In the genomic region with DNA sequence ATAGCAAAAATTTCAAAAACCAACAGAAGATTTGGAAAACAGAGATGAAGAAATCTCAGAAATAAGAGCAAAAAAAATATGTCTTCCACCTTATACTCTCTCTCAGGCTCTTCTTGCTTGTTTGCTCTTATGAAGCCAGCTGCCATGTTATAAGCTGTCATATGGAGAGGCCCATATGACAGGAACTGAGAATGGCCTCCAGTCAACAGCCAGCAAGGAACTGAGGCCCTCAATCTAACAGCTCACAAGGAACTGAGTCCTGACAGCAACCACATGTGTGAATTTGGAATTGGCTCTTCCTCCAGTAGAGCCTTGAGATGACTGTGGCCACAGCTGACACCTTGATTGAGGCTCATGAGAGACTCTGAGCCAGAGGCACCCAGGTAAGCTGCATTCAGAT, we compare ENCODE assay signal across 20 cellular contexts.
"Had no signal": no experiment of that assay in that cellular context is flagged by ENCODE, and none has a peak within 500 bp of the region (broad histone marks: within the 10 kb centered on the region; RNA-seq: fewer than 3 reads in every experiment).

No MANE protein-coding gene starts in this region.

- H3K27ac Mint-ChIP-seq: activated naive CD8-positive, alpha-beta T cell treated with anti-CD3 and anti-CD28 coated beads, Interleukin-2, amount 10 ng/mL, durations not matched to agents 7 days and 5 days; naive B cell; neural progenitor cell had no signal

- ATAC-seq: left lung; psoas muscle; right cardiac atrium; stimulated activated naive CD8-positive, alpha-beta T cell treated with anti-CD3 and anti-CD28 coated beads, Interleukin-15, Interleukin-2, amounts not matched to agents 100 U/mL and 50 U/mL, for 24 hours had no signal

- H3K4me3 ChIP-seq: dorsolateral prefrontal cortex, left lung, neural progenitor cell, psoas muscle, tibial nerve, uterus had no signal

- H3K27ac ChIP-seq: dorsolateral prefrontal cortex, left lung, neural progenitor cell, psoas muscle, tibial nerve, uterus had no signal

- H3K27me3 ChIP-seq: left lung, neural progenitor cell, tibial nerve, uterus had no signal

- H3K4me3 Mint-ChIP-seq: activated CD4-positive, alpha-beta memory T cell treated with anti-CD3 and anti-CD28 coated beads for 36 hours; activated naive CD8-positive, alpha-beta T cell treated with anti-CD3 and anti-CD28 coated beads, Interleukin-2, amount 10 ng/mL, durations not matched to agents 7 days and 5 days; naive B cell; neural progenitor cell had no signal

- H3K4me1 ChIP-seq: left lung, neural progenitor cell, psoas muscle, tibial nerve, uterus had no signal

- H3K4me1 Mint-ChIP-seq: activated naive CD8-positive, alpha-beta T cell treated with anti-CD3 and anti-CD28 coated beads, Interleukin-2, amount 10 ng/mL, durations not matched to agents 7 days and 5 days; naive B cell; neural progenitor cell had no signal

- H3K36me3 Mint-ChIP-seq: activated CD4-positive, alpha-beta memory T cell treated with anti-CD3 and anti-CD28 coated beads for 36 hours; activated naive CD8-positive, alpha-beta T cell treated with anti-CD3 and anti-CD28 coated beads, Interleukin-2, amount 10 ng/mL, durations not matched to agents 7 days and 5 days; naive B cell; neural progenitor cell had no signal

- H3K36me3 ChIP-seq: left lung, neural progenitor cell, tibial nerve, uterus had no signal

- H3K9me3 Mint-ChIP-seq: activated CD4-positive, alpha-beta memory T cell treated with anti-CD3 and anti-CD28 coated beads for 36 hours had no signal

- H3K27me3 Mint-ChIP-seq: activated CD4-positive, alpha-beta memory T cell treated with anti-CD3 and anti-CD28 coated beads for 36 hours; activated naive CD8-positive, alpha-beta T cell treated with anti-CD3 and anti-CD28 coated beads, Interleukin-2, amount 10 ng/mL, durations not matched to agents 7 days and 5 days had no signal

- H2AFZ ChIP-seq: neural progenitor cell had no signal

- H3K9me3 ChIP-seq: left lung, tibial nerve, uterus had no signal

- DNase-seq: activated CD4-positive, alpha-beta memory T cell treated with anti-CD3 and anti-CD28 coated beads for 36 hours; activated CD4-positive, alpha-beta T cell treated with anti-CD3 and anti-CD28 coated beads for 4 hours; activated naive CD4-positive, alpha-beta T cell; activated naive CD8-positive, alpha-beta T cell treated with anti-CD3 and anti-CD28 coated beads, Interleukin-2, amount 10 ng/mL, durations not matched to agents 7 days and 5 days; activated T-cell treated with anti-CD3 and anti-CD28 coated beads for 4 hours; amygdala; caudate nucleus; dorsolateral prefrontal cortex; kidney; left lung; midbrain; naive B cell; psoas muscle; right cardiac atrium; stimulated activated CD4-positive, alpha-beta T cell treated with anti-CD3 and anti-CD28 coated beads, Interleukin-2, amount 100 ng/mL, for 24 hours; stimulated activated naive CD8-positive, alpha-beta T cell treated with anti-CD3 and anti-CD28 coated beads, Interleukin-15, Interleukin-2, amounts not matched to agents 100 U/mL and 50 U/mL, for 24 hours; substantia nigra; uterus had no signal

- H3K4me2 ChIP-seq: neural progenitor cell had no signal

- H3K9ac ChIP-seq: neural progenitor cell had no signal
